In the genomic region with DNA sequence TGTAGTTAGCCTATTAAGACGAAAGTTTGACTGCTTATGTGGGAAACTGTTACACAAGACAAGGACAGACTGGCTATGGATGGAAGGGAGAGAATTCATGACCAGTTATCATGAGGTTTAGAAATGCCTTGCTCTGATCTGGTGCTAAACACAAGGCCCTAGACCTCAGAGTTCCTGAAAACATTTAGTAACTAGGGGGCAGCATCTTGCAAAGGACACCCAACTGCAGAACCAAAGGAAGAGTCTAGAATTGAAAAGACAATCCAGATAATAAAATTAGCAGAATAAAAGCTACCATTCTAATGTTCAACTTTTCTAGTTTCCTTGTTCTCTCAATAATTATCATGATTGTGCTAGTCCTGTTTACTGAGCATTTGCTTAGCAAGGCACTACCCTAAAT, we compare ENCODE assay signal across 22 cellular contexts.
"Had no signal": no experiment of that assay in that cellular context is flagged by ENCODE, and none has a peak within 500 bp of the region (broad histone marks: within the 10 kb centered on the region; RNA-seq: fewer than 3 reads in every experiment).

No MANE protein-coding gene starts in this region.

- H3K27me3 Mint-ChIP-seq: activated B cell treated with CpG ODN at 0.5 μM for 24 hours; activated CD4-positive, alpha-beta memory T cell treated with anti-CD3 and anti-CD28 coated beads for 36 hours; activated naive CD8-positive, alpha-beta T cell; effector memory CD8-positive, alpha-beta T cell; naive B cell; stimulated activated naive CD8-positive, alpha-beta T cell treated with anti-CD3 and anti-CD28 coated beads, Interleukin-15, Interleukin-2, amounts not matched to agents 100 ng/mL and 50 ng/mL, for 24 hours had no signal

- H3K4me3 ChIP-seq: left ventricle myocardium inferior, mucosa of descending colon, psoas muscle, skin epidermis, tibial nerve, uterus had no signal

- H3K36me3 Mint-ChIP-seq: activated CD4-positive, alpha-beta memory T cell treated with anti-CD3 and anti-CD28 coated beads for 36 hours; activated naive CD8-positive, alpha-beta T cell; naive B cell had no signal

- H3K9me3 Mint-ChIP-seq: activated B cell treated with CpG ODN at 0.5 μM for 24 hours; activated CD4-positive, alpha-beta memory T cell treated with anti-CD3 and anti-CD28 coated beads for 36 hours; activated T-helper 1 cell treated with anti-CD3 and anti-CD28 coated beads, Interleukin-12 subunit alpha, Interleukin-12 subunit beta, Interleukin-2, Interleukin-4 antibody, amounts not matched to agents 30 ng/mL and 10 ng/mL and 1 ng/mL, durations not matched to agents 14 hours and 24 hours and 36 hours; effector memory CD8-positive, alpha-beta T cell; stimulated activated naive CD8-positive, alpha-beta T cell treated with anti-CD3 and anti-CD28 coated beads, Interleukin-15, Interleukin-2, amounts not matched to agents 100 ng/mL and 50 ng/mL, for 24 hours; T-helper 2 cell treated with Interferon-gamma antibody and Interleukin-4, amounts not matched to agents 5 μg/mL and 100 μg/mL, for 36 hours had no signal

- H3K9me3 ChIP-seq: left ventricle myocardium inferior, mucosa of descending colon, psoas muscle, tibial nerve, uterus had no signal

- H3K4me1 ChIP-seq: left ventricle myocardium inferior, psoas muscle, tibial nerve, uterus had no signal

- H3K36me3 ChIP-seq: left ventricle myocardium inferior, uterus had no signal

- ATAC-seq: effector memory CD8-positive, alpha-beta T cell; mucosa of descending colon; psoas muscle; right cardiac atrium had no signal

- H3K4me3 Mint-ChIP-seq: activated B cell treated with CpG ODN at 0.5 μM for 24 hours; activated CD4-positive, alpha-beta memory T cell treated with anti-CD3 and anti-CD28 coated beads for 36 hours; activated naive CD8-positive, alpha-beta T cell; activated T-helper 1 cell treated with anti-CD3 and anti-CD28 coated beads, Interleukin-12 subunit alpha, Interleukin-12 subunit beta, Interleukin-2, Interleukin-4 antibody, amounts not matched to agents 30 ng/mL and 10 ng/mL and 1 ng/mL, durations not matched to agents 14 hours and 24 hours and 36 hours; effector memory CD8-positive, alpha-beta T cell; naive B cell; stimulated activated naive CD8-positive, alpha-beta T cell treated with anti-CD3 and anti-CD28 coated beads, Interleukin-15, Interleukin-2, amounts not matched to agents 100 ng/mL and 50 ng/mL, for 24 hours; T-helper 2 cell treated with Interferon-gamma antibody and Interleukin-4, amounts not matched to agents 5 μg/mL and 100 μg/mL, for 36 hours had no signal

- H3K4me1 Mint-ChIP-seq: activated B cell treated with CpG ODN at 0.5 μM for 24 hours, naive B cell had no signal

- H3K27ac ChIP-seq: left ventricle myocardium inferior, psoas muscle, skin epidermis, tibial nerve, uterus had no signal

- H3K27ac Mint-ChIP-seq: activated B cell treated with CpG ODN at 0.5 μM for 24 hours; activated CD4-positive, alpha-beta memory T cell treated with anti-CD3 and anti-CD28 coated beads for 36 hours; activated naive CD8-positive, alpha-beta T cell; activated T-helper 1 cell treated with anti-CD3 and anti-CD28 coated beads, Interleukin-12 subunit alpha, Interleukin-12 subunit beta, Interleukin-2, Interleukin-4 antibody, amounts not matched to agents 30 ng/mL and 10 ng/mL and 1 ng/mL, durations not matched to agents 14 hours and 24 hours and 36 hours; effector memory CD8-positive, alpha-beta T cell; naive B cell; stimulated activated naive CD8-positive, alpha-beta T cell treated with anti-CD3 and anti-CD28 coated beads, Interleukin-15, Interleukin-2, amounts not matched to agents 100 ng/mL and 50 ng/mL, for 24 hours; T-helper 2 cell treated with Interferon-gamma antibody and Interleukin-4, amounts not matched to agents 5 μg/mL and 100 μg/mL, for 36 hours had no signal

- H3K27me3 ChIP-seq: tibial nerve, uterus had no signal

- DNase-seq: activated B cell treated with CpG ODN at 0.5 μM for 24 hours; activated CD4-positive, alpha-beta memory T cell treated with anti-CD3 and anti-CD28 coated beads for 36 hours; activated CD4-positive, alpha-beta T cell treated with anti-CD3 and anti-CD28 coated beads for 4 hours; activated gamma-delta T cell treated with Interleukin-2 at 50 U/mL for 16 hours; activated T-cell treated with anti-CD3 and anti-CD28 coated beads for 4 hours; dermis blood vessel endothelial cell; effector memory CD8-positive, alpha-beta T cell; hypothalamus; left ventricle myocardium inferior; mammary epithelial cell; mucosa of descending colon; naive B cell; psoas muscle; right cardiac atrium; stimulated activated CD4-positive, alpha-beta T cell treated with anti-CD3 and anti-CD28 coated beads, Interleukin-2, amount 100 ng/mL, for 48 hours; uterus had no signal
